ENCODE assay signal across 14 cellular contexts in genomic region chr1:193339396-193339795, GRCh38.
DNase-seq lines count a peak whose midpoint lies in the region; TF ChIP-seq lines count a peak whose summit lies in the region.
"Had no signal": no experiment of that assay in that cellular context is flagged by ENCODE, and none has a peak within 500 bp of the region (broad histone marks: within the 10 kb centered on the region; RNA-seq: fewer than 3 reads in every experiment).

No MANE protein-coding gene starts in this region.

- CTCF ChIA-PET in SK-N-SH (lab: Yijun Ruan, JAX), result interaction anchor here (1.3 to 1.7 kb wide), 2 partner anchors 9 to 18 kb away, joined by 3 to 4 read pairs; no protein-coding TSS in a partner anchor

- WGBS in SK-N-SH (ENCODE audit: low lambda C conversion rate), result 50% methylated on average over 4 of the region's 4 CpGs

- H4K20me1 ChIP-seq in SK-N-SH (ENCODE audit: insufficient read depth), result no peaks in the 10 kb centered on the region
- H4K20me1 ChIP-seq in osteoblast (ENCODE audit: insufficient read depth, low read length), result no peaks in the 10 kb centered on the region

- no peaks in the 10 kb centered on the region for H3K9me3 ChIP-seq in SK-N-SH
- H3K9me3 ChIP-seq in osteoblast (ENCODE audit: low read depth, low read length), result no peaks in the 10 kb centered on the region
- H3K9me3 ChIP-seq in right atrium auricular region, result no peaks in the 10 kb centered on the region
- H3K9me3 ChIP-seq: BE2C had no signal

- no peak overlapping the region for H3K9ac ChIP-seq in SK-N-SH

- H3K79me2 ChIP-seq in SK-N-SH (ENCODE audit: insufficient read depth) (no peaks in the 10 kb centered on the region), osteoblast (ENCODE audit: insufficient read depth, low read length) (no peaks in the 10 kb centered on the region)

- TF ChIP-seq CTCF in SK-N-SH (IDR thresholded peaks at IDR 0.05) (no peak), osteoblast (IDR thresholded peaks at IDR 0.05; ENCODE audit: extremely low read depth, low read depth, low read length) (no peak), right atrium auricular region (IDR thresholded peaks at IDR 0.05) (no peak)

- no peak overlapping the region for H2AFZ ChIP-seq in SK-N-SH (ENCODE audit: low read depth)
- peak overlapping the region; percentile 35 for H2AFZ ChIP-seq in osteoblast (ENCODE audit: low read length)

- peak; percentile 62 for DNase-seq in HuH-7 (ENCODE audit: low spot score)
- peak; percentile 38 for DNase-seq in SK-N-SH
- DNase-seq in osteoblast (ENCODE audit: insufficient read length, low spot score, missing footprints), result no peak
- DNase-seq in NCI-H2196 treated with DMSO at 0.1 percent for 48 hours (lab: John Stamatoyannopoulos, UW; ENCODE audit: unreplicated experiment), result no peak
- no peak for DNase-seq in effector CD4-positive, alpha-beta T cell
- no peak for DNase-seq in right atrium auricular region (ENCODE audit: low spot score)
- DNase-seq: ACHN; BE2C; C1 segment of cervical spinal cord; CD4-positive, CD25-positive, alpha-beta regulatory T cell; CD8-positive, alpha-beta memory T cell; COR-L47; H9; KBM-7 had no signal

- no peak for TF ChIP-seq RAD21 in SK-N-SH (IDR thresholded peaks at IDR 0.05; ENCODE audit: low read length)

- H3K4me1 ChIP-seq in SK-N-SH (ENCODE audit: control insufficient read depth in 1 of 2, insufficient read depth in 2 of 2, low read depth in 1 of 2, low read length in 1 of 2), result peaks cover 0 to 5% of the 10 kb centered on the region in 2 experiments; a peak in 2 of 4 replicates
- H3K4me1 ChIP-seq in osteoblast (ENCODE audit: insufficient read depth, low read length), result peaks cover 26% of the 10 kb centered on the region
- no peaks in the 10 kb centered on the region for H3K4me1 ChIP-seq in right atrium auricular region
- H3K4me1 ChIP-seq: BE2C had no signal

- H3K27ac ChIP-seq in SK-N-SH (ENCODE audit: low read depth in 2 of 2, low read length in 1 of 2), result no peak overlapping the region
- H3K27ac ChIP-seq in osteoblast (ENCODE audit: low read depth, low read length), result no peak overlapping the region
- no peak overlapping the region for H3K27ac ChIP-seq in right atrium auricular region

- H3K27me3 ChIP-seq in SK-N-SH (ENCODE audit: insufficient read depth) (no peaks in the 10 kb centered on the region), osteoblast (ENCODE audit: insufficient read depth, low read length) (no peaks in the 10 kb centered on the region), right atrium auricular region (no peaks in the 10 kb centered on the region)
- H3K27me3 ChIP-seq: BE2C had no signal

- TF ChIP-seq EP300 in SK-N-SH (IDR thresholded peaks at IDR 0.05; ENCODE audit: borderline replicate concordance in 1 of 2, low read depth in 1 of 2, low read length in 1 of 2), result no peak

- H3K9me2 ChIP-seq in SK-N-SH, result no peaks in the 10 kb centered on the region

- no peak overlapping the region for H3K4me2 ChIP-seq in SK-N-SH
- no peak overlapping the region for H3K4me2 ChIP-seq in osteoblast (ENCODE audit: insufficient read depth, low read length)

- POLR2A ChIA-PET in SK-N-SH (lab: Yijun Ruan, JAX), result no interaction called here

- H3K36me3 ChIP-seq in SK-N-SH (replicated peaks in 1 of 2; ENCODE audit: control insufficient read depth in 1 of 2, insufficient read depth in 2 of 2, low read length in 1 of 2), result no peaks in the 10 kb centered on the region
- H3K36me3 ChIP-seq in osteoblast (ENCODE audit: insufficient read depth, low read length), result no peaks in the 10 kb centered on the region
- H3K36me3 ChIP-seq in right atrium auricular region, result no peaks in the 10 kb centered on the region
- H3K36me3 ChIP-seq: BE2C had no signal

- peaks cover 13% of the 10 kb centered on the region for H3F3A ChIP-seq in SK-N-SH (replicated peaks; ENCODE audit: insufficient read depth)

- no peak overlapping the region for H3K4me3 ChIP-seq in SK-N-SH (ENCODE audit: low read depth in 2 of 2, low read length in 1 of 2)
- H3K4me3 ChIP-seq in osteoblast (ENCODE audit: insufficient read depth, low read length), result no peak overlapping the region
- H3K4me3 ChIP-seq in right atrium auricular region, result no peak overlapping the region

TF ChIP-seq in SK-N-SH, 30 proteins besides CTCF, POLR2A, EP300 and RAD21:
- no peak for TF ChIP-seq SIN3A (IDR thresholded peaks at IDR 0.05; ENCODE audit: borderline replicate concordance, low read depth, low read length)
- 0 out of 2 replicates have a peak, but pooled peaks have one; percentile 5 for TF ChIP-seq JUND (IDR thresholded peaks at IDR 0.05)
- no peak for TF ChIP-seq RXRA (IDR thresholded peaks at IDR 0.05; ENCODE audit: borderline replicate concordance, low read depth)
- peak; percentile 91 for TF ChIP-seq RCOR1 (IDR thresholded peaks at IDR 0.05; ENCODE audit: low read length)
- peak; percentile 6; the same call in 1 of the 2 replicates for TF ChIP-seq TCF12 (IDR thresholded peaks at IDR 0.05)
- TF ChIP-seq MAX (IDR thresholded peaks at IDR 0.05; ENCODE audit: low read depth), result no peak
- no peak for TF ChIP-seq IRF3 (IDR thresholded peaks at IDR 0.05; ENCODE audit: low read depth, low read length)

Comparison
In these comparisons a context has a peak if more than half of its experiments do, and no peak if none do; other contexts are left out.
1. DNase-seq: peak in HuH-7 (single experiment) and SK-N-SH (single experiment); none in osteoblast (single experiment), NCI-H2196 treated with DMSO at 0.1 percent for 48 hours (single experiment), effector CD4-positive, alpha-beta T cell (single experiment) and right atrium auricular region (single experiment).